ENCODE assay signal across 6 cellular contexts in the genomic region with DNA sequence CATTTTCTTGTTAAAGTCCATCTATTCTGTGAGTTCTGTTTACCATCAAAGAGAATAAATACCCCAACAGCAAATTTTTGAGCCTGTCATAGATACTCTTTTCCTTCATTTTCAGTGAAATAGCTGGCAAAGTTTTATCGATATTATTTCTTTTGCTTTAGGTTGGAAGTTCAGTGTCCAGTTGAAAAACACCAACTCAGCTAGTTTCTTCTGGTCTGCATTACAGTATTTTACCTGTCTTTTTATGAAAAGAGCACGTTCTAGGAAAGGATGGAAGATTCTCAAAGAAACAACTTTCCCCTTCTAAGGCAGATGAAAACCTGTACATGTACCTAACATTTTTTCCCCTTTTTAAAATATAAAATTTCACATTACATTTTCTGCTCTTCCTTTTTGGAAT.
"Had no signal": no experiment of that assay in that cellular context is flagged by ENCODE, and none has a peak within 500 bp of the region (broad histone marks: within the 10 kb centered on the region; RNA-seq: fewer than 3 reads in every experiment).

No MANE protein-coding gene starts in this region.

- H3K27ac ChIP-seq: HL-60, KMS-11 had no signal

- H3K4me2 ChIP-seq: KMS-11 had no signal

- FAIRE-seq: HTR-8/SVneo had no signal

- DNase-seq: IMR-90, KBM-7, KG1 had no signal

- H3K9ac ChIP-seq: KMS-11 had no signal
